Comparison of ENCODE assay signal across 8 cellular contexts in the genomic region with DNA sequence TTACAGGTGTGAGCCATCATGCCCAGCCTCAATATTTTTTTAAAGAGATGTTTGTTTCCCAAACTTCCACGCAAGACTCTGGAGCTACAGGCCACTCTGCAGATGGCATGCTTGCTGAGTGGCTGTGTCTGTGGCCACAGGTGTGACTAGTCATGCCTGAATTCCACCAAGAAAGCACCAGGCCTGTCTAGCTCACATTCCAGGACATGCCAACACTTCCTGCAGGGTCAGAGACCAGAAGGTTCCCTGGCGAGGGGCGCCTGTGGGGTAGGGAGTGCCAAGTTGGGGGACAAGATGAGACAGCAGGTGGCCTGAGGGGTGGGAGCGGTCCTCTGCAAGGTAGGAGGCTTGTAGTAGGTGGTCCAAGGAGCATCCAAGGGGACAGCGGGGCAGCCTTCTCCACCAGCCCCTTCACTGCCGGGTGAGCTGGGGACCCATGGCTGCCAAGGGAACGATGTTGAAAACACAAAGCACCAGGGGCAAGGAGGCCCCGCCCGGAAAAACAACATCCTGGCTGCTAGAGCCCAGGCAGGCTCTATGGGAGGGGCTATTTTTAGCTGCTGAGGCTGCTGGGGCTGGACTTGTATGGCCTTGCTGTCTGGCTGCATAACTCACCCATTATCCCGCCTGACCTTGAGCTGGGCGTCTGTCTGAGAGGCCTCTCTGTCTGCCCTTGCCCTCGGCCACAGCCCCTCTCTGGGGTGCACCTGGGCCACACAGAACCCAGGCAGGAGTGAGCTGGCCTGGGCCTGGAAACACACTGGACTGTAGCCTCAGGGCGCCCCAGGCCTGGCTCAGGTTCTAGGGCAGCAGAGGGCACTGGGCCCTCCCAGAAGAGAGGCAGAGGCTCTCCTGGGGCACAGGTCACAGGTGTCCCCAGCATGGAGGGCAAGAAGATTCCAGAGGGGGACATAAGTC. TPM values are rescaled to one million over a fixed set of nuclear protein-coding genes. Genes with fewer than 3 reads are reported as not detected.
DNase-seq lines count a peak whose midpoint lies in the region; ATAC-seq lines count a peak whose summit lies in the region.

No MANE protein-coding gene starts in this region.

- ATAC-seq in T-helper 17 cell (peak; percentile 69), HG03520 (IDR thresholded peaks at IDR 0.05; ENCODE audit: unreplicated experiment) (no peak), HG02623 (IDR thresholded peaks at IDR 0.05; ENCODE audit: unreplicated experiment) (no peak)

- no peaks in the 10 kb centered on the region for H3K79me2 ChIP-seq in mesendoderm (ENCODE audit: control insufficient read depth, insufficient read depth, low read length)

- peak overlapping the region; percentile 95 for H3K27ac Mint-ChIP-seq in T-helper 17 cell

- H3K36me3 ChIP-seq in mesendoderm (ENCODE audit: control insufficient read depth, insufficient read depth, low read length) (no peaks in the 10 kb centered on the region), urinary bladder (ENCODE audit: insufficient read depth) (no peaks in the 10 kb centered on the region)

- no CpG with 5 or more reads among the region's 13 CpGs for WGBS in mesendoderm (ENCODE audit: extremely low coverage, insufficient coverage, low lambda C conversion rate)
- WGBS in urinary bladder = 27% methylated on average over 13 of the region's 13 CpGs

- no peak overlapping the region for H3K9ac ChIP-seq in mesendoderm (ENCODE audit: low read length)

- H3K36me3 Mint-ChIP-seq in T-helper 17 cell (ENCODE audit: low read depth) = no peaks in the 10 kb centered on the region

- no peaks in the 10 kb centered on the region for H3K79me1 ChIP-seq in mesendoderm (ENCODE audit: low read length)

- peak overlapping the region; percentile 71 for H3K4me3 Mint-ChIP-seq in T-helper 17 cell

- no peak overlapping the region for H2BK5ac ChIP-seq in mesendoderm (ENCODE audit: low read length)

- H3K23ac ChIP-seq in mesendoderm (ENCODE audit: low read length) = no peak overlapping the region

- no peak overlapping the region for H4K5ac ChIP-seq in mesendoderm (ENCODE audit: low read length)

- H3K18ac ChIP-seq in mesendoderm (ENCODE audit: low read length) = no peak overlapping the region

- no peaks in the 10 kb centered on the region for H3K9me3 ChIP-seq in T-helper 17 cell (ENCODE audit: control insufficient read depth, low read length, poor library complexity, severe bottlenecking)

- no peaks in the 10 kb centered on the region for H3K4me1 ChIP-seq in mesendoderm (ENCODE audit: control insufficient read depth, low read depth, low read length)
- no peaks in the 10 kb centered on the region for H3K4me1 ChIP-seq in urinary bladder (ENCODE audit: insufficient read depth)

- H3K27ac ChIP-seq in mesendoderm (ENCODE audit: low read depth, low read length) = no peak overlapping the region
- peak overlapping the region; percentile 73 for H3K27ac ChIP-seq in urinary bladder (ENCODE audit: low read depth)

- no peak overlapping the region for H2AK5ac ChIP-seq in mesendoderm (ENCODE audit: low read length)

- DNase-seq in NCI-H345 (lab: John Stamatoyannopoulos, UW) = peak; percentile 23
- no peak for DNase-seq in NCI-H345 treated with DMSO at 0.1 percent for 48 hours (lab: John Stamatoyannopoulos, UW; ENCODE audit: unreplicated experiment)
- peak in 2 of 3 donors; percentile 45 to 57 for DNase-seq in T-helper 17 cell
- peak; percentile 86 to 98 for DNase-seq in dermis microvascular lymphatic vessel endothelial cell (ENCODE audit: low read depth in 2 of 2)
- DNase-seq in mesendoderm = peak; percentile 69

- H4K8ac ChIP-seq in mesendoderm (ENCODE audit: low read depth, low read length) = no peak overlapping the region

- H2BK120ac ChIP-seq in mesendoderm (ENCODE audit: low read depth, low read length) = no peak overlapping the region

- no peak overlapping the region for H2BK15ac ChIP-seq in mesendoderm (replicated peaks; ENCODE audit: low read depth)

- H3K4me1 Mint-ChIP-seq in T-helper 17 cell = peaks cover 32% of the 10 kb centered on the region

- H3K4me3 ChIP-seq in mesendoderm (ENCODE audit: low read length) = no peak overlapping the region
- no peak overlapping the region for H3K4me3 ChIP-seq in urinary bladder (ENCODE audit: low read depth, low read length)

- H3K56ac ChIP-seq in mesendoderm (ENCODE audit: low read length) = peak overlapping the region; percentile 17

- no peaks in the 10 kb centered on the region for H3K27me3 ChIP-seq in mesendoderm (ENCODE audit: insufficient read depth, low read length, poor library complexity)

- no peaks in the 10 kb centered on the region for H3K27me3 Mint-ChIP-seq in T-helper 17 cell

- H3K4me2 ChIP-seq in mesendoderm (ENCODE audit: low read length) = no peak overlapping the region

- H3K4ac ChIP-seq in mesendoderm (ENCODE audit: low read depth, low read length) = no peak overlapping the region

RNA-seq across cellular contexts. Expression of a gene that starts 5.7 kb away (rescaled TPM):
- total RNA-seq in T-helper 17 cell (1 to 10 TPM; 4.5 to 9.4 TPM), dermis microvascular lymphatic vessel endothelial cell (58.4 and 74.0 TPM in 2 replicates), urinary bladder (28.9 TPM)
- polyA plus RNA-seq in mesendoderm (2013, experiment 1 of 2) = 1.5 TPM
- 2.1 TPM for polyA plus RNA-seq in mesendoderm (2013, experiment 2 of 2)
- 55.8 TPM for polyA plus RNA-seq in urinary bladder

RNA-seq across cellular contexts. Expression of a gene that starts 17.6 kb away (rescaled TPM):
- total RNA-seq in T-helper 17 cell (100 to 1,000 TPM in 1 of 2 donors, 10 to 100 TPM in 1; 86.0 to 114 TPM), dermis microvascular lymphatic vessel endothelial cell (22.3 and 33.9 TPM in 2 replicates), urinary bladder (16.2 TPM)
- 70.2 TPM for polyA plus RNA-seq in mesendoderm (2013, experiment 1 of 2)
- polyA plus RNA-seq in mesendoderm (2013, experiment 2 of 2) = 71.9 TPM
- 142 TPM for polyA plus RNA-seq in urinary bladder

RNA-seq across cellular contexts. Expression of a gene that starts 24.1 kb away (rescaled TPM):
- total RNA-seq in T-helper 17 cell = 10 to 100 TPM; 19.8 to 23.6 TPM
- total RNA-seq in dermis microvascular lymphatic vessel endothelial cell = 23.0 and 31.9 TPM in 2 replicates
- polyA plus RNA-seq in mesendoderm (2013, experiment 1 of 2) = 31.0 TPM
- 30.0 TPM for polyA plus RNA-seq in mesendoderm (2013, experiment 2 of 2)
- 15.2 TPM for total RNA-seq in urinary bladder
- 21.5 TPM for polyA plus RNA-seq in urinary bladder

RNA-seq across cellular contexts. Expression of a gene that starts 28.5 kb away (rescaled TPM):
- total RNA-seq in T-helper 17 cell (100 to 1,000 TPM; 164 TPM), dermis microvascular lymphatic vessel endothelial cell (2.8 and 2.9 TPM in 2 replicates), urinary bladder (10.6 TPM)
- 2.1 TPM for polyA plus RNA-seq in mesendoderm (2013, experiment 1 of 2)
- 2.4 TPM for polyA plus RNA-seq in mesendoderm (2013, experiment 2 of 2)
- 13.0 TPM for polyA plus RNA-seq in urinary bladder

RNA-seq across cellular contexts. Expression of a gene that starts 32.0 kb away (rescaled TPM):
- 100 to 1,000 TPM in 1 of 2 donors, 10 to 100 TPM in 1; 93.8 to 107 TPM for total RNA-seq in T-helper 17 cell
- 25.0 and 35.4 TPM in 2 replicates for total RNA-seq in dermis microvascular lymphatic vessel endothelial cell
- polyA plus RNA-seq in mesendoderm (2013, experiment 1 of 2) = 67.5 TPM
- 68.9 TPM for polyA plus RNA-seq in mesendoderm (2013, experiment 2 of 2)
- 18.3 TPM for total RNA-seq in urinary bladder
- polyA plus RNA-seq in urinary bladder = 61.3 TPM
